35 cellular contexts compared by ENCODE assay signal in genomic region chr3:186687120-186687651, GRCh38. TPM values are rescaled to one million over a fixed set of nuclear protein-coding genes. Genes with fewer than 3 reads are reported as not detected.
"Had no signal": no experiment of that assay in that cellular context is flagged by ENCODE, and none has a peak within 500 bp of the region (broad histone marks: within the 10 kb centered on the region; RNA-seq: fewer than 3 reads in every experiment).

No MANE protein-coding gene starts in this region.

- H3K4me3 ChIP-seq: pancreas, prostate gland, skin epidermis, stomach, thoracic aorta, thyroid gland, tibial nerve, upper lobe of left lung, vagina had no signal

- H3K4me1 ChIP-seq: pancreas, prostate gland, stomach, thyroid gland, tibial nerve, upper lobe of left lung, vagina had no signal

- H3K4me3 Mint-ChIP-seq: naive B cell; naive thymus-derived CD8-positive, alpha-beta T cell; nephron progenitor cell; neural crest cell; stimulated activated effector memory CD8-positive, alpha-beta T cell treated with anti-CD3 and anti-CD28 coated beads, Interleukin-12 subunit alpha, Interleukin-12 subunit beta, amount 100 ng/mL, for 72 hours; stimulated activated naive B cell treated with anti-CD40 and anti-IgM and Interleukin-4, amounts not matched to agents 10 μg/mL and 1 μg/mL and 100 μg/mL, for 72 hours; stimulated activated naive CD8-positive, alpha-beta T cell treated with anti-CD3 and anti-CD28 coated beads, Interleukin-15, Interleukin-2, amounts not matched to agents 100 ng/mL and 50 ng/mL, for 24 hours had no signal

- H3K36me3 Mint-ChIP-seq: stimulated activated effector memory CD8-positive, alpha-beta T cell treated with anti-CD3 and anti-CD28 coated beads, Interleukin-12 subunit alpha, Interleukin-12 subunit beta, amount 100 ng/mL, for 72 hours had no signal

- H3K27ac ChIP-seq: neutrophil, pancreas, prostate gland, skin epidermis, stomach, thoracic aorta, thyroid gland, tibial nerve, upper lobe of left lung, vagina had no signal

- H3K36me3 ChIP-seq: neutrophil, pancreas, prostate gland, stomach, thoracic aorta, thyroid gland, tibial nerve, upper lobe of left lung, vagina had no signal

- ATAC-seq: naive thymus-derived CD8-positive, alpha-beta T cell; natural killer cell treated with Interleukin-12 subunit alpha and Interleukin-12 subunit beta and Interleukin-15 and Interleukin-18, amount 100 ng/mL, for 72 hours; pancreas; right cardiac atrium; sciatic nerve; stimulated activated effector memory CD8-positive, alpha-beta T cell treated with anti-CD3 and anti-CD28 coated beads, Interleukin-12 subunit alpha, Interleukin-12 subunit beta, amount 100 ng/mL, for 72 hours; stimulated activated naive B cell treated with anti-CD40 and anti-IgM and Interleukin-4, amounts not matched to agents 10 μg/mL and 1 μg/mL and 100 μg/mL, for 72 hours had no signal

- FAIRE-seq: pancreas, urothelium cell line had no signal

- H3K27ac Mint-ChIP-seq: naive B cell; natural killer cell treated with Interleukin-12 subunit alpha and Interleukin-12 subunit beta and Interleukin-15 and Interleukin-18, amount 100 ng/mL, for 72 hours; nephron progenitor cell; stimulated activated effector memory CD8-positive, alpha-beta T cell treated with anti-CD3 and anti-CD28 coated beads, Interleukin-12 subunit alpha, Interleukin-12 subunit beta, amount 100 ng/mL, for 72 hours; stimulated activated naive B cell treated with anti-CD40 and anti-IgM and Interleukin-4, amounts not matched to agents 10 μg/mL and 1 μg/mL and 100 μg/mL, for 72 hours; stimulated activated naive CD8-positive, alpha-beta T cell treated with anti-CD3 and anti-CD28 coated beads, Interleukin-15, Interleukin-2, amounts not matched to agents 100 ng/mL and 50 ng/mL, for 24 hours had no signal

- H3K4me1 Mint-ChIP-seq: naive B cell; nephron progenitor cell; neural crest cell; stimulated activated naive B cell treated with anti-CD40 and anti-IgM and Interleukin-4, amounts not matched to agents 10 μg/mL and 1 μg/mL and 100 μg/mL, for 72 hours had no signal

- H3K9me3 ChIP-seq: neutrophil, pancreas, prostate gland, thoracic aorta, thyroid gland, upper lobe of left lung, vagina had no signal

- H3K27me3 ChIP-seq: pancreas, thyroid gland, upper lobe of left lung, vagina had no signal

- DNase-seq: naive B cell; naive thymus-derived CD8-positive, alpha-beta T cell; nephron progenitor cell; nucleus accumbens; pancreas; right cardiac atrium; stimulated activated CD4-positive, alpha-beta T cell treated with anti-CD3 and anti-CD28 coated beads, Interleukin-15, amount 100 ng/mL, for 24 hours; stimulated activated CD4-positive, alpha-beta T cell treated with anti-CD3 and anti-CD28 coated beads, Interleukin-2, amount 100 ng/mL, for 24 hours; stimulated activated CD4-positive, alpha-beta T cell treated with anti-CD3 and anti-CD28 coated beads, Interleukin-2, amount 100 ng/mL, for 48 hours; stimulated activated CD4-positive, alpha-beta T cell treated with anti-CD3 and anti-CD28 coated beads, Interleukin-4, amount 100 ng/mL, for 24 hours; stimulated activated naive B cell treated with anti-CD40 and anti-IgM and Interleukin-4, amounts not matched to agents 10 μg/mL and 1 μg/mL and 100 μg/mL, for 72 hours; stimulated activated naive CD4-positive, alpha-beta T cell treated with Interleukin-2 at 50 U/mL for 16 hours; stomach; thyroid gland; trophoblast cell; upper lobe of left lung had no signal

RNA-seq across cellular contexts. Expression of gene HRG, which starts 21.4 kb away (rescaled TPM):
- total RNA-seq: naive thymus-derived CD8-positive, alpha-beta T cell; natural killer cell treated with Interleukin-12 subunit alpha and Interleukin-12 subunit beta and Interleukin-15 and Interleukin-18, amount 100 ng/mL, for 72 hours; neural crest cell; omental fat pad; osteocyte; posterior vena cava; prostate gland; sciatic nerve; stomach; subcutaneous adipose tissue; temporal lobe; thoracic aorta; tibial nerve; ureter had no signal
- polyA plus RNA-seq: naive thymus-derived CD8-positive, alpha-beta T cell; pancreas; right cardiac atrium; stomach had no signal

RNA-seq across cellular contexts. Expression of gene KNG1, which starts 30.0 kb away (rescaled TPM):
- total RNA-seq: naive thymus-derived CD8-positive, alpha-beta T cell; natural killer cell treated with Interleukin-12 subunit alpha and Interleukin-12 subunit beta and Interleukin-15 and Interleukin-18, amount 100 ng/mL, for 72 hours; neural crest cell; osteocyte; sciatic nerve; stomach; subcutaneous adipose tissue; temporal lobe; thoracic aorta; thyroid gland; tibial nerve; ureter; vagina had no signal

RNA-seq across cellular contexts. Expression of gene FETUB, which starts 47.0 kb away (rescaled TPM):
- total RNA-seq: naive thymus-derived CD8-positive, alpha-beta T cell; natural killer cell treated with Interleukin-12 subunit alpha and Interleukin-12 subunit beta and Interleukin-15 and Interleukin-18, amount 100 ng/mL, for 72 hours; neural crest cell; omental fat pad; osteocyte; pancreas; prostate gland; renal cortical epithelial cell; right cardiac atrium; sciatic nerve; stomach; subcutaneous adipose tissue; temporal lobe; thoracic aorta; thyroid gland; tibial nerve; upper lobe of left lung; ureter had no signal
- polyA plus RNA-seq: naive thymus-derived CD8-positive, alpha-beta T cell; pancreas had no signal
